In the genomic region with DNA sequence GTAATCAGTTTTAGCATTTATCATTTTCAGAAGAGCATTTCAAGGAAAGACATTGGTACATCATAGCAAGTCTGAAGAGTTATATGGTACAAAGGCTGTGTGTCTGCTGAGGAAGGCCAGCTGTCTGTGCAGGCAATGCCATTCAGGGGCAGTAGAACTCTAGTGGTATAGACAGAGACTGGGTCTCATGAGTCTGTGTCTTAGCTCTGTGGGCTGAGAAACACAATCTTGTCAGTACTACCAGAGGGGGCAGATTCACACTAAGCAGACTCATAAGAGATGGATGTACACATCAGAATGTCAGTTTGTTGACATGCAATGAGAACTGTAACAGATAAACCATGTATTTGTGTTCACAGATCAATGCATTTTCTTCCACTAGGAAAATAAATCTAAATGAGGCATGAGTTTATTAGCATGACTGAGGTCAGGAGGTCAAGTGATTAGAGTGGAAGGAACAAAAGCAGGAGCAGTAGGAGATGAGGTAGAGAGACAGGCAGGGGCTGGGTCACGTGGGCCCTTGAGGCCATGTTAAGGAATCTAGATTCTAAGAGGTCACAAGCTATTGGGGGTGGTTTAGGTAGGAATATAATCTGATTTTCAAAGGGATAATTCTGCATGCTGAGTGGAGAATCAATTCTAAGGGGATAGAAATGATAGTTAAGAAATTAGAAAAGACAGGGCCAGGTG, we compare ENCODE assay signal across 30 cellular contexts. TPM values are rescaled to one million over a fixed set of nuclear protein-coding genes. Genes with fewer than 3 reads are reported as not detected.
DNase-seq lines count a peak whose midpoint lies in the region.
"Had no signal": no experiment of that assay in that cellular context is flagged by ENCODE, and none has a peak within 500 bp of the region (broad histone marks: within the 10 kb centered on the region; RNA-seq: fewer than 3 reads in every experiment).

No MANE protein-coding gene starts in this region.

- H3K23ac ChIP-seq in mesenchymal stem cell (ENCODE audit: low read length in 2 of 2), result no peak overlapping the region

- no peaks in the 10 kb centered on the region for H3K27me3 ChIP-seq in mesenchymal stem cell (ENCODE audit: control insufficient read depth in 1 of 2, insufficient read depth in 1 of 2, low read length in 2 of 2)
- H3K27me3 ChIP-seq: adrenal gland, body of pancreas, SJSA1 had no signal

- H3K27me3 Mint-ChIP-seq in immature natural killer cell (ENCODE audit: low read depth in 3 of 3), result no peaks in the 10 kb centered on the region
- H3K27me3 Mint-ChIP-seq: CD4-positive, alpha-beta memory T cell; naive B cell had no signal

- no peak overlapping the region for H3K4me3 Mint-ChIP-seq in immature natural killer cell
- H3K4me3 Mint-ChIP-seq: activated naive CD4-positive, alpha-beta T cell treated with anti-CD3 and anti-CD28 coated beads for 36 hours; activated T-cell treated with anti-CD3 and anti-CD28 coated beads, Interleukin-2, amount 50 U/mL, for 4 hours; CD4-positive, alpha-beta memory T cell; H9; naive B cell had no signal

- no peak overlapping the region for H2BK120ac ChIP-seq in mesenchymal stem cell (ENCODE audit: low read depth, low read length)

- no peak overlapping the region for H3K4me3 ChIP-seq in mesenchymal stem cell (ENCODE audit: insufficient read depth in 1 of 2, low read depth in 1 of 2, low read length in 2 of 2)
- H3K4me3 ChIP-seq: adrenal gland, body of pancreas, SJSA1 had no signal

- no peak overlapping the region for H3K4ac ChIP-seq in mesenchymal stem cell (ENCODE audit: low read depth in 1 of 2, low read length in 2 of 2)

- no peak overlapping the region for H2BK5ac ChIP-seq in mesenchymal stem cell (ENCODE audit: low read depth, low read length, poor library complexity, severe bottlenecking)

- no peaks in the 10 kb centered on the region for H3K9me3 Mint-ChIP-seq in immature natural killer cell
- H3K9me3 Mint-ChIP-seq: activated T-cell treated with anti-CD3 and anti-CD28 coated beads, Interleukin-2, amount 50 U/mL, for 4 hours; CD4-positive, alpha-beta memory T cell had no signal

- no peak overlapping the region for H3K14ac ChIP-seq in mesenchymal stem cell (ENCODE audit: low read length in 2 of 2)

- H2BK15ac ChIP-seq in mesenchymal stem cell (ENCODE audit: low read depth, poor library complexity, severe bottlenecking), result no peak overlapping the region

- no peak overlapping the region for H4K91ac ChIP-seq in mesenchymal stem cell (ENCODE audit: low read length)

- WGBS in mesenchymal stem cell, result 56% methylated on average over 1 of the region's 1 CpG

- H3K36me3 Mint-ChIP-seq in immature natural killer cell, result peaks cover 0 to 12% (median 0%) of the 10 kb centered on the region in 3 donors
- H3K36me3 Mint-ChIP-seq: mesothelial cell of epicardium, naive B cell had no signal

- no peaks in the 10 kb centered on the region for H3K9me3 ChIP-seq in mesenchymal stem cell (ENCODE audit: control insufficient read depth, low read length)
- H3K9me3 ChIP-seq: adrenal gland, body of pancreas, SJSA1 had no signal

- no peak overlapping the region for H2AK5ac ChIP-seq in mesenchymal stem cell (ENCODE audit: low read length, severe bottlenecking)

- no peaks in the 10 kb centered on the region for H3K36me3 ChIP-seq in mesenchymal stem cell (ENCODE audit: control insufficient read depth in 1 of 2, insufficient read depth in 2 of 2, low read depth in 1 of 2, low read length in 2 of 2)
- H3K36me3 ChIP-seq: adrenal gland, SJSA1 had no signal

- peak; percentile 6 for DNase-seq in NCI-H82 (lab: John Stamatoyannopoulos, UW)
- no peak for DNase-seq in NCI-H82 treated with DMSO at 0.1 percent for 48 hours (lab: John Stamatoyannopoulos, UW; ENCODE audit: unreplicated experiment)
- peak; percentile 25 for DNase-seq in HT-29 (ENCODE audit: low spot score)
- peak; percentile 15 for DNase-seq in SW480 (ENCODE audit: low spot score)
- DNase-seq in mesenchymal stem cell, result peak; percentile 3
- no peak for DNase-seq in immature natural killer cell
- no peak for DNase-seq in stimulated activated naive CD4-positive, alpha-beta T cell treated with Interleukin-2 at 50 U/mL for 16 hours (lab: John Stamatoyannopoulos, UW)
- no peak for DNase-seq in AML-193 (lab: John Stamatoyannopoulos, UW)
- DNase-seq: activated CD4-positive, alpha-beta T cell treated with anti-CD3 and anti-CD28 coated beads for 48 hours; activated naive CD4-positive, alpha-beta T cell treated with anti-CD3 and anti-CD28 coated beads for 36 hours; activated T-cell treated with anti-CD3 and anti-CD28 coated beads, Interleukin-2, amount 50 U/mL, for 4 hours; adrenal gland; body of pancreas; CD4-positive, alpha-beta memory T cell; DMS 273 treated with DMSO at 0.1 percent for 48 hours; GDM1; glutamatergic neuron; H9; islet precursor cell; Kasumi-1; left ventricle myocardium superior; naive B cell; NCI-H1694; NCI-H2171; NCI-H510A treated with DMSO at 0.1 percent for 48 hours; occipital lobe; stimulated activated naive CD8-positive, alpha-beta T cell treated with anti-CD3 and anti-CD28 coated beads, Interleukin-15, Interleukin-2, amounts not matched to agents 100 U/mL and 50 U/mL, for 24 hours had no signal

- no peak overlapping the region for H3K9ac ChIP-seq in mesenchymal stem cell (ENCODE audit: low read length)

- H4K8ac ChIP-seq in mesenchymal stem cell (ENCODE audit: low read length), result no peak overlapping the region

- H2BK12ac ChIP-seq in mesenchymal stem cell (ENCODE audit: low read length in 2 of 2), result no peak overlapping the region

- H3K27ac Mint-ChIP-seq in immature natural killer cell, result no peak overlapping the region
- H3K27ac Mint-ChIP-seq: activated naive CD4-positive, alpha-beta T cell treated with anti-CD3 and anti-CD28 coated beads for 36 hours had no signal

- H3K4me1 ChIP-seq in mesenchymal stem cell (ENCODE audit: control insufficient read depth, insufficient read depth, low read depth, low read length), result no peaks in the 10 kb centered on the region
- H3K4me1 ChIP-seq: SJSA1 had no signal

- no peaks in the 10 kb centered on the region for H3K79me1 ChIP-seq in mesenchymal stem cell (replicated peaks; ENCODE audit: low read length, poor library complexity, severe bottlenecking)

- no peak overlapping the region for H3K27ac ChIP-seq in mesenchymal stem cell (ENCODE audit: low read length, poor library complexity, severe bottlenecking)
- H3K27ac ChIP-seq: adrenal gland, body of pancreas, epithelial cell of prostate, SJSA1 had no signal

- no peak overlapping the region for H3K18ac ChIP-seq in mesenchymal stem cell (ENCODE audit: low read depth in 1 of 2, low read length in 2 of 2)

- no peak overlapping the region for H2AFZ ChIP-seq in mesenchymal stem cell (ENCODE audit: low read depth, low read length)

- H3K4me1 Mint-ChIP-seq in immature natural killer cell, result no peaks in the 10 kb centered on the region
- H3K4me1 Mint-ChIP-seq: naive B cell had no signal

- H3K4me2 ChIP-seq in mesenchymal stem cell (ENCODE audit: low read length, poor library complexity, severe bottlenecking), result no peak overlapping the region

RNA-seq across cellular contexts. Expression of a gene that starts 7.5 kb away (rescaled TPM):
- total RNA-seq in HT-29 (2014; rRNA removed; shearing (Covaris generic)), result 123 TPM in 2 replicates
- polyA plus RNA-seq in mesenchymal stem cell (2013, experiment 1 of 2), result 15.7 TPM
- 15.0 TPM for polyA plus RNA-seq in mesenchymal stem cell (2013, experiment 2 of 2)
- polyA plus RNA-seq in immature natural killer cell, result 10 to 100 TPM; 20.3 to 27.2 (median 25.3) TPM

RNA-seq across cellular contexts. Expression of a gene that starts 33.5 kb away (rescaled TPM):
- 5.5 and 6.2 TPM in 2 replicates for total RNA-seq in HT-29 (2014; rRNA removed; shearing (Covaris generic))
- polyA plus RNA-seq in mesenchymal stem cell (2013, experiment 1 of 2), result 1.1 TPM
- 1.1 TPM for polyA plus RNA-seq in mesenchymal stem cell (2013, experiment 2 of 2)
- 1 to 10 TPM; 5.7 to 9.9 (median 7.4) TPM for polyA plus RNA-seq in immature natural killer cell

Comparison
In these comparisons a context has a peak if more than half of its experiments do, and no peak if none do; other contexts are left out.
1. DNase-seq: peak in NCI-H82 (single experiment), HT-29 (single experiment), SW480 (single experiment) and mesenchymal stem cell (single experiment); none in NCI-H82 treated with DMSO at 0.1 percent for 48 hours (single experiment), immature natural killer cell (0 of 3), stimulated activated naive CD4-positive, alpha-beta T cell treated with Interleukin-2 at 50 U/mL for 16 hours (single experiment) and AML-193 (0 of 2).